In the genomic region with DNA sequence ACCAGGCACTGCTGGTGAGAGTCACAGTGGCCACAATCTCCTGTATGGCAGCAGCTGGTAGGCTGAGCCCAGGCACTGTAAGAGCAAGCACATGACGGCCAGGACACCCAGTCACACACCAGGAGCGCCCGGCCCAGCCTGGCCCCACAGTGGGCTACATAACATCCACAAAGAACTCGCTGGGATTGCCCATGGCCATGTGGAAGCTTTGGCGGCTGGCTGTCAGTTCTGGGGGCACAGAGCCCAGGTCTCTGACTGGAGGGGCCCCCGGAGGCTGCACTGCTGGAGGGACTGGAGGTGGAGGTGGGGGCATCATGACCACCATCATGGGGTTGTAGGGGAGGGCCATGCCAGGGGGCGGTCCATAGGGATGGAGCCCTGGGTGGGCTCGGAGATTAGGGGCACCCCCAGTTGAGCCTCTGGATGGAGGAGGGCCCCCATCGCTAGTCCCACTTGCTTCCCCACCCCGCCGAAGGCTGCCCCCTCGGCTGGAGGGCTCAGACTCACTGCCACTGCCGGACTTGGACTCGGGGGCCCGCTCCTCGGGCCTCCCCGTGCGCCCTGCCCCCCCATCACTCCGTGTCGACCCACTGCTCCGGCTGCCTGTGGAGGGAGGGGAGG, we compare ENCODE assay signal across 24 cellular contexts. TPM values are rescaled to one million over a fixed set of nuclear protein-coding genes. Genes with fewer than 3 reads are reported as not detected.
DNase-seq lines count a peak whose midpoint lies in the region; ATAC-seq, FAIRE-seq and TF ChIP-seq lines count a peak whose summit lies in the region.
"Had no signal": no experiment of that assay in that cellular context is flagged by ENCODE, and none has a peak within 500 bp of the region (broad histone marks: within the 10 kb centered on the region; RNA-seq: fewer than 3 reads in every experiment).

No MANE protein-coding gene starts in this region.

- H2BK5ac ChIP-seq in IMR-90 (ENCODE audit: low read depth, low read length, poor library complexity, severe bottlenecking): no peak overlapping the region

- no peak overlapping the region for H3K4me2 ChIP-seq in IMR-90 (ENCODE audit: low read depth, low read length)
- H3K4me2 ChIP-seq: KMS-11 had no signal

- H4K8ac ChIP-seq in IMR-90 (ENCODE audit: low read depth in 2 of 2, low read length in 2 of 2): no peak overlapping the region

- no peak overlapping the region for H2BK20ac ChIP-seq in IMR-90 (ENCODE audit: low read depth, low read length)

- no peak for TF ChIP-seq CTCF in IMR-90 (conservative IDR thresholded peaks at IDR 0.05; ENCODE audit: low read depth, low read length)
- no peak for TF ChIP-seq CTCF in kidney (IDR thresholded peaks at IDR 0.05; ENCODE audit: borderline replicate concordance, extremely low read depth, insufficient read depth)

- in situ Hi-C loops in IMR-90 (cut with MboI; ENCODE audit: low sequenced_read_pairs): loop anchor here (25.0 kb wide), 1 partner anchor 936 kb away; a partner anchor contains a TSS

- H4K91ac ChIP-seq in IMR-90 (ENCODE audit: insufficient read depth, low read depth, low read length): no peak overlapping the region

- peaks cover 8 to 76% of the 10 kb centered on the region in 2 experiments for H3K79me1 ChIP-seq in IMR-90 (ENCODE audit: low read depth in 1 of 2, low read length in 2 of 2)

- no peak overlapping the region for H3K4me3 Mint-ChIP-seq in central memory CD8-positive, alpha-beta T cell
- no peak overlapping the region for H3K4me3 Mint-ChIP-seq in activated T-helper 2 cell treated with anti-CD3 and anti-CD28 coated beads, Interferon-gamma antibody, Interleukin-2, Interleukin-4, amounts not matched to agents 10 μg/mL and 5 μg/mL and 100 μg/mL, durations not matched to agents 14 hours and 24 hours and 36 hours (ENCODE audit: low read depth)
- H3K4me3 Mint-ChIP-seq: activated CD4-positive, alpha-beta T cell treated with anti-CD3 and anti-CD28 coated beads, Interleukin-2, amount 10 ng/mL, durations not matched to agents 24 days and 14 days; activated T-cell treated with anti-CD3 and anti-CD28 coated beads, Interleukin-2, amount 50 U/mL, for 24 hours had no signal

- H3K27me3 Mint-ChIP-seq in central memory CD8-positive, alpha-beta T cell: no peaks in the 10 kb centered on the region
- H3K27me3 Mint-ChIP-seq in activated T-helper 2 cell treated with anti-CD3 and anti-CD28 coated beads, Interferon-gamma antibody, Interleukin-2, Interleukin-4, amounts not matched to agents 10 μg/mL and 5 μg/mL and 100 μg/mL, durations not matched to agents 14 hours and 24 hours and 36 hours (ENCODE audit: low read depth): no peaks in the 10 kb centered on the region
- H3K27me3 Mint-ChIP-seq: activated CD4-positive, alpha-beta T cell treated with anti-CD3 and anti-CD28 coated beads, Interleukin-2, amount 10 ng/mL, durations not matched to agents 24 days and 14 days; activated T-cell treated with anti-CD3 and anti-CD28 coated beads, Interleukin-2, amount 50 U/mL, for 24 hours; CD4-positive, CD25-positive, alpha-beta regulatory T cell had no signal

- 0 out of 2 replicates have a peak, but pooled peaks cover 7% of the 10 kb centered on the region for H3K9me1 ChIP-seq in IMR-90 (ENCODE audit: insufficient read depth, low read length)

- no peak for ATAC-seq in IMR-90 (ENCODE audit: low read depth)
- ATAC-seq in central memory CD8-positive, alpha-beta T cell (replicated peaks; ENCODE audit: extremely low read depth, poor library complexity, severe bottlenecking): no peak
- ATAC-seq: PC-3 had no signal

- TSS peak; percentile 27 for BruUV-seq in IMR-90 (replicated peaks; lab: Mats Ljungman, UMichigan)

- DNase-seq in IMR-90 (no peak), kidney (peak; percentile 66), NCI-H187 treated with DMSO at 0.1 percent for 48 hours (lab: John Stamatoyannopoulos, UW) (no peak), GDM1 (lab: John Stamatoyannopoulos, UW) (no peak)
- DNase-seq in central memory CD8-positive, alpha-beta T cell (ENCODE audit: low spot score in 2 of 2): no peak
- DNase-seq in activated T-helper 2 cell treated with anti-CD3 and anti-CD28 coated beads, Interferon-gamma antibody, Interleukin-2, Interleukin-4, amounts not matched to agents 10 μg/mL and 5 μg/mL and 100 μg/mL, durations not matched to agents 14 hours and 24 hours and 36 hours (ENCODE audit: low spot score): no peak
- DNase-seq: activated CD4-positive, alpha-beta T cell treated with anti-CD3 and anti-CD28 coated beads, Interleukin-2, amount 10 ng/mL, durations not matched to agents 24 days and 14 days; activated gamma-delta T cell treated with Interleukin-2 at 50 U/mL for 16 hours; activated T-cell treated with anti-CD3 and anti-CD28 coated beads, Interleukin-2, amount 50 U/mL, for 24 hours; CD4-positive, CD25-positive, alpha-beta regulatory T cell; cerebellar nuclear complex; kidney glomerular epithelial cell; NCI-H1436; NCI-H2107; NCI-H446 treated with DMSO at 0.1 percent for 48 hours; PC-3; SIG-M5; SW 1271; T1000; trophoblast cell had no signal

- H3K9ac ChIP-seq in IMR-90 (ENCODE audit: low read depth, low read length) (no peak overlapping the region), kidney (ENCODE audit: low read length in 2 of 2) (no peak overlapping the region), stomach smooth muscle (ENCODE audit: low read length in 2 of 2) (no peak overlapping the region)
- H3K9ac ChIP-seq: KMS-11 had no signal

- no peak for TF ChIP-seq RAD21 in IMR-90 (IDR thresholded peaks at IDR 0.05; ENCODE audit: low read length)

- no peak overlapping the region for H4K5ac ChIP-seq in IMR-90 (ENCODE audit: low read depth, low read length)

- H4K20me1 ChIP-seq in IMR-90 (ENCODE audit: insufficient read depth, low read length): peaks cover 32% of the 10 kb centered on the region

- no peak overlapping the region for H2AFZ ChIP-seq in IMR-90 (replicated peaks; ENCODE audit: low read length, poor library complexity)

- H3K56ac ChIP-seq in IMR-90 (ENCODE audit: extremely low read depth, insufficient read depth, low read length): no peak overlapping the region

- CTCF ChIA-PET in IMR-90 (lab: Yijun Ruan, JAX): no interaction called here

- no peaks in the 10 kb centered on the region for H3K9me3 Mint-ChIP-seq in central memory CD8-positive, alpha-beta T cell
- H3K9me3 Mint-ChIP-seq in activated T-helper 2 cell treated with anti-CD3 and anti-CD28 coated beads, Interferon-gamma antibody, Interleukin-2, Interleukin-4, amounts not matched to agents 10 μg/mL and 5 μg/mL and 100 μg/mL, durations not matched to agents 14 hours and 24 hours and 36 hours: no peaks in the 10 kb centered on the region
- H3K9me3 Mint-ChIP-seq: activated CD4-positive, alpha-beta T cell treated with anti-CD3 and anti-CD28 coated beads, Interleukin-2, amount 10 ng/mL, durations not matched to agents 24 days and 14 days; activated T-cell treated with anti-CD3 and anti-CD28 coated beads, Interleukin-2, amount 50 U/mL, for 24 hours; CD4-positive, CD25-positive, alpha-beta regulatory T cell had no signal

- no CpG with 5 or more reads among the region's 21 CpGs for WGBS in IMR-90 (ENCODE audit: extremely low coverage in 2 of 2, insufficient read length in 1 of 2), 2 experiments

- no peak overlapping the region for H3K18ac ChIP-seq in IMR-90 (ENCODE audit: low read depth, low read length)

- H3K27ac Mint-ChIP-seq in central memory CD8-positive, alpha-beta T cell (ENCODE audit: low read depth): peak overlapping the region; percentile 41
- H3K27ac Mint-ChIP-seq in activated T-helper 2 cell treated with anti-CD3 and anti-CD28 coated beads, Interferon-gamma antibody, Interleukin-2, Interleukin-4, amounts not matched to agents 10 μg/mL and 5 μg/mL and 100 μg/mL, durations not matched to agents 14 hours and 24 hours and 36 hours: no peak overlapping the region
- H3K27ac Mint-ChIP-seq: activated CD4-positive, alpha-beta T cell treated with anti-CD3 and anti-CD28 coated beads, Interleukin-2, amount 10 ng/mL, durations not matched to agents 24 days and 14 days had no signal

- no peak overlapping the region for H2AK9ac ChIP-seq in IMR-90 (replicated peaks; ENCODE audit: low read depth, low read length, poor library complexity)

- no peak for FAIRE-seq in kidney (lab: Jason Lieb, UNC)
- FAIRE-seq: D721Med, HTR-8/SVneo had no signal

- no peak overlapping the region for H2BK120ac ChIP-seq in IMR-90 (ENCODE audit: low read depth, low read length)

- H3K4me3 ChIP-seq in IMR-90 (ENCODE audit: insufficient read depth, low read depth, low read length): no peak overlapping the region
- no peak overlapping the region for H3K4me3 ChIP-seq in kidney (ENCODE audit: low read length in 2 of 2)
- H3K4me3 ChIP-seq in stomach smooth muscle (ENCODE audit: low read length in 2 of 2): no peak overlapping the region

- H3K4ac ChIP-seq in IMR-90 (ENCODE audit: low read depth, low read length): no peak overlapping the region

- H3K9me3 ChIP-seq in IMR-90 (ENCODE audit: control insufficient read depth, insufficient read depth, low read length) (no peaks in the 10 kb centered on the region), kidney (ENCODE audit: control insufficient read depth in 1 of 2, low read length in 2 of 2) (no peaks in the 10 kb centered on the region), stomach smooth muscle (ENCODE audit: control insufficient read depth in 2 of 2, low read length in 2 of 2) (no peaks in the 10 kb centered on the region)

- peaks cover 11% of the 10 kb centered on the region for H3K4me1 Mint-ChIP-seq in central memory CD8-positive, alpha-beta T cell
- H3K4me1 Mint-ChIP-seq in activated T-helper 2 cell treated with anti-CD3 and anti-CD28 coated beads, Interferon-gamma antibody, Interleukin-2, Interleukin-4, amounts not matched to agents 10 μg/mL and 5 μg/mL and 100 μg/mL, durations not matched to agents 14 hours and 24 hours and 36 hours (ENCODE audit: low read depth): peaks cover 13% of the 10 kb centered on the region

- intact Hi-C loops in IMR-90 (cut with micrococcal nuclease) (no loop called here), kidney (cut with DNase I) (no loop called here)
- intact Hi-C loops in activated T-helper 2 cell treated with anti-CD3 and anti-CD28 coated beads, Interferon-gamma antibody, Interleukin-2, Interleukin-4, amounts not matched to agents 10 μg/mL and 5 μg/mL and 100 μg/mL, durations not matched to agents 14 hours and 24 hours and 36 hours (cut with micrococcal nuclease): no loop called here

- POLR2A ChIA-PET in IMR-90 (lab: Charles Lee; ENCODE audit: unreplicated experiment): no interaction called here

- H3K36me3 Mint-ChIP-seq in central memory CD8-positive, alpha-beta T cell (ENCODE audit: insufficient read depth): peaks cover 14% of the 10 kb centered on the region
- peaks cover 81% of the 10 kb centered on the region for H3K36me3 Mint-ChIP-seq in activated T-helper 2 cell treated with anti-CD3 and anti-CD28 coated beads, Interferon-gamma antibody, Interleukin-2, Interleukin-4, amounts not matched to agents 10 μg/mL and 5 μg/mL and 100 μg/mL, durations not matched to agents 14 hours and 24 hours and 36 hours (ENCODE audit: low read depth)

- no peak overlapping the region for H2BK15ac ChIP-seq in IMR-90 (ENCODE audit: low read depth, low read length)

- TF ChIP-seq POLR2A in IMR-90 (IDR thresholded peaks at IDR 0.05; ENCODE audit: low read depth, low read length): no peak

- no peak overlapping the region for H2AK5ac ChIP-seq in IMR-90 (ENCODE audit: low read depth, low read length)

- no peak overlapping the region for H3K23ac ChIP-seq in IMR-90 (ENCODE audit: low read depth, low read length)

- peaks cover 5% of the 10 kb centered on the region; the same call in 1 of the 2 replicates for H3K4me1 ChIP-seq in IMR-90 (ENCODE audit: control insufficient read depth, insufficient read depth, low read length)
- peaks cover 12 to 28% of the 10 kb centered on the region in 2 donors for H3K4me1 ChIP-seq in kidney (ENCODE audit: control insufficient read depth in 1 of 2, insufficient read depth in 1 of 2, low read depth in 1 of 2, low read length in 2 of 2)
- peaks cover 14% of the 10 kb centered on the region for H3K4me1 ChIP-seq in stomach smooth muscle (ENCODE audit: control insufficient read depth, insufficient read depth, low read length)

- dilution Hi-C loops in IMR-90 (cut with HindIII; ENCODE audit: low sequenced_read_pairs, unreplicated experiment): no loop called here

- H3K27me3 ChIP-seq in IMR-90 (ENCODE audit: control insufficient read depth, insufficient read depth, low read length) (no peaks in the 10 kb centered on the region), stomach smooth muscle (ENCODE audit: control insufficient read depth in 1 of 2, insufficient read depth in 2 of 2, low read length in 2 of 2) (no peaks in the 10 kb centered on the region)

- H3K27ac ChIP-seq in IMR-90 (ENCODE audit: insufficient read depth, low read length) (no peak overlapping the region), kidney (ENCODE audit: low read depth in 2 of 2, low read length in 2 of 2) (no peak overlapping the region), stomach smooth muscle (ENCODE audit: low read length) (peak overlapping the region; percentile 24)
- H3K27ac ChIP-seq: KMS-11 had no signal

- H3K14ac ChIP-seq in IMR-90 (replicated peaks; ENCODE audit: low read depth, low read length): no peak overlapping the region

- peaks cover 89% of the 10 kb centered on the region for H3K36me3 ChIP-seq in IMR-90 (ENCODE audit: control insufficient read depth, insufficient read depth, low read length)
- peaks cover 46 to 75% of the 10 kb centered on the region in 2 donors for H3K36me3 ChIP-seq in kidney (ENCODE audit: control insufficient read depth in 1 of 2, insufficient read depth in 2 of 2, low read length in 2 of 2)
- H3K36me3 ChIP-seq in stomach smooth muscle (ENCODE audit: control insufficient read depth in 2 of 2, insufficient read depth in 2 of 2, low read length in 2 of 2): peaks cover 60 to 67% of the 10 kb centered on the region in 2 donors

RNA-seq across cellular contexts. Expression of a gene that starts 6.1 kb away (rescaled TPM):
- total RNA-seq in IMR-90 (2012; rRNA removed): 129 and 139 TPM in 2 replicates
- polyA plus RNA-seq in IMR-90 (2012; rRNA removed): 752 and 844 TPM in 2 replicates
- polyA plus RNA-seq in IMR-90 (2012; cell fraction: cytosol; rRNA removed): 312 and 348 TPM in 2 replicates
- 6,277 and 8,711 TPM in 2 replicates for polyA plus RNA-seq in IMR-90 (2012; cell fraction: nucleus; rRNA removed; ENCODE audit: low replicate concordance)
- 689 TPM for total RNA-seq in kidney
- polyA plus RNA-seq in kidney (ENCODE audit: insufficient read depth, low read depth, low replicate concordance): 1,202 TPM
- 492 and 503 TPM in 2 replicates for total RNA-seq in activated T-helper 2 cell treated with anti-CD3 and anti-CD28 coated beads, Interferon-gamma antibody, Interleukin-2, Interleukin-4, amounts not matched to agents 10 μg/mL and 5 μg/mL and 100 μg/mL, durations not matched to agents 14 hours and 24 hours and 36 hours

RNA-seq across cellular contexts. Expression of a gene that starts 6.2 kb away (rescaled TPM):
- total RNA-seq in IMR-90 (2012; rRNA removed) (8.1 and 8.2 TPM in 2 replicates), kidney (18.9 TPM)
- polyA plus RNA-seq in IMR-90 (2012; rRNA removed) (28.5 and 30.5 TPM in 2 replicates), kidney (ENCODE audit: insufficient read depth, low read depth, low replicate concordance) (6.6 TPM)
- polyA plus RNA-seq in IMR-90 (2012; cell fraction: cytosol; rRNA removed): 13.6 and 24.5 TPM in 2 replicates
- 118 and 142 TPM in 2 replicates for polyA plus RNA-seq in IMR-90 (2012; cell fraction: nucleus; rRNA removed; ENCODE audit: low replicate concordance)
- total RNA-seq in activated T-helper 2 cell treated with anti-CD3 and anti-CD28 coated beads, Interferon-gamma antibody, Interleukin-2, Interleukin-4, amounts not matched to agents 10 μg/mL and 5 μg/mL and 100 μg/mL, durations not matched to agents 14 hours and 24 hours and 36 hours: 10.5 and 10.6 TPM in 2 replicates

RNA-seq across cellular contexts. Expression of a gene that starts 8.5 kb away (rescaled TPM):
- total RNA-seq in IMR-90 (2012; rRNA removed) (20.3 and 21.3 TPM in 2 replicates), kidney (35.8 TPM)
- polyA plus RNA-seq in IMR-90 (2012; rRNA removed) (10.5 and 11.8 TPM in 2 replicates), kidney (ENCODE audit: insufficient read depth, low read depth, low replicate concordance) (18.0 TPM)
- polyA plus RNA-seq in IMR-90 (2012; cell fraction: cytosol; rRNA removed): 5.9 and 9.6 TPM in 2 replicates
- polyA plus RNA-seq in IMR-90 (2012; cell fraction: nucleus; rRNA removed; ENCODE audit: low replicate concordance): 14.5 and 26.4 TPM in 2 replicates
- 69.7 and 73.1 TPM in 2 replicates for total RNA-seq in activated T-helper 2 cell treated with anti-CD3 and anti-CD28 coated beads, Interferon-gamma antibody, Interleukin-2, Interleukin-4, amounts not matched to agents 10 μg/mL and 5 μg/mL and 100 μg/mL, durations not matched to agents 14 hours and 24 hours and 36 hours

RNA-seq across cellular contexts. Expression of a gene that starts 13.4 kb away (rescaled TPM):
- total RNA-seq in IMR-90 (2012; rRNA removed): 44.8 and 45.5 TPM in 2 replicates
- 54.4 and 58.5 TPM in 2 replicates for polyA plus RNA-seq in IMR-90 (2012; rRNA removed)
- polyA plus RNA-seq in IMR-90 (2012; cell fraction: cytosol; rRNA removed): 37.0 TPM in 2 replicates
- 22.3 and 31.7 TPM in 2 replicates for polyA plus RNA-seq in IMR-90 (2012; cell fraction: nucleus; rRNA removed; ENCODE audit: low replicate concordance)
- total RNA-seq in kidney: 28.1 TPM
- 48.5 TPM for polyA plus RNA-seq in kidney (ENCODE audit: insufficient read depth, low read depth, low replicate concordance)
- total RNA-seq in activated T-helper 2 cell treated with anti-CD3 and anti-CD28 coated beads, Interferon-gamma antibody, Interleukin-2, Interleukin-4, amounts not matched to agents 10 μg/mL and 5 μg/mL and 100 μg/mL, durations not matched to agents 14 hours and 24 hours and 36 hours: 43.4 and 47.8 TPM in 2 replicates

RNA-seq across cellular contexts. Expression of a gene that starts 16.4 kb away (rescaled TPM):
- total RNA-seq in IMR-90 (2012; rRNA removed) (70.8 and 77.8 TPM in 2 replicates), kidney (477 TPM)
- polyA plus RNA-seq in IMR-90 (2012; rRNA removed) (702 and 780 TPM in 2 replicates), kidney (ENCODE audit: insufficient read depth, low read depth, low replicate concordance) (1,483 TPM)
- polyA plus RNA-seq in IMR-90 (2012; cell fraction: cytosol; rRNA removed): 264 and 350 TPM in 2 replicates
- polyA plus RNA-seq in IMR-90 (2012; cell fraction: nucleus; rRNA removed; ENCODE audit: low replicate concordance): 43.9 and 256 TPM in 2 replicates
- 145 and 147 TPM in 2 replicates for total RNA-seq in activated T-helper 2 cell treated with anti-CD3 and anti-CD28 coated beads, Interferon-gamma antibody, Interleukin-2, Interleukin-4, amounts not matched to agents 10 μg/mL and 5 μg/mL and 100 μg/mL, durations not matched to agents 14 hours and 24 hours and 36 hours
